1 cellular context compared by ENCODE assay signal in genomic region chr5:73826761-73827450, GRCh38.
TF ChIP-seq lines count a peak whose summit lies in the region.

No MANE protein-coding gene starts in this region.

TF ChIP-seq in H1, 55 proteins besides CTCF, POLR2A, EP300 and RAD21 (continued from another document):
- no peak for TF ChIP-seq CHD7 (IDR thresholded peaks at IDR 0.05; ENCODE audit: insufficient replicate concordance, low read length)
